24 cellular contexts compared by ENCODE assay signal in the genomic region with DNA sequence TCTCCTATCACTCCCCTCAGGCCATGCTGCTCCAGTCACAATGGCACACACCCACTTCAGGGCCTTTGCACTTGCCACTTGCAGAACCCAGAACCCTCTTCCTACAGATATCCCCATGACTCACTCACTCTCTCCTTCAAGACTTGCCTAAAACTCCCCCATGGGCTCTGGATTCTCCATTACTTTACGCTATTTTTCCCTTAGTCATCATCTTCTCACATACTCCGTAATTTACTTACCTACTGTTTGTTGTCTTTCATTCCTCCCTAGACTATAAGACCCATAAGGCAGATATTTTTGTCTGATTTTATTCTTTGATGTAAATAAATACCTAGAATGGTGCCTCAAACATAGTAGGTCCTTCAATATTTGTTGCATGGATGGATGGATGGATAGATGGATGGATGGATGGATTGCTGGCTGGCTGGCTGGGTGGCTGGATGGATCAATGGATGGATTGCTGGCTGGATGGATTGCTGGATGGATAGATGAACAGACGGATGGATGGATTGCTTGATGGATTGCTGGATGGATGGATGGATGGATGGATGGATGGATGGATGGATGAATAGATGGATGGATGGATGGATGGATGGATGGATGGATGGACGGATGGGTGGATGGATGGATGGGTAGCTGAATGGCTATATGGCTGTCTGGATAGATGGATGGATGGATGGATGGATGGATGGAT.
DNase-seq lines count a peak whose midpoint lies in the region; ATAC-seq, FAIRE-seq and TF ChIP-seq lines count a peak whose summit lies in the region.
"Had no signal": no experiment of that assay in that cellular context is flagged by ENCODE, and none has a peak within 500 bp of the region (broad histone marks: within the 10 kb centered on the region; RNA-seq: fewer than 3 reads in every experiment).

No MANE protein-coding gene starts in this region.

- POLR2A ChIA-PET in HepG2 (lab: Yijun Ruan, JAX) (no interaction called here), HEK293 (lab: Yijun Ruan, JAX) (no interaction called here), K562 (lab: Yijun Ruan, JAX) (no interaction called here)

- intact Hi-C loops in HepG2 (cut with micrococcal nuclease; ENCODE audit: unreplicated experiment): no loop called here
- intact Hi-C loops in right lobe of liver (cut with DNase I): no loop called here
- intact Hi-C loops in K562 (cut with micrococcal nuclease): no loop called here
- intact Hi-C loops in tibial artery (cut with DNase I; ENCODE audit: low total_unique reads): no loop called here

- H3K27ac ChIP-seq in HepG2 (ENCODE audit: extremely low read length, insufficient read depth, low read length): no peak overlapping the region
- H3K27ac ChIP-seq in right lobe of liver: no peak overlapping the region
- no peak overlapping the region for H3K27ac ChIP-seq in HEK293 (ENCODE audit: extremely low read depth, low read depth, low read length)
- H3K27ac ChIP-seq in K562 (ENCODE audit: extremely low read depth, low read depth, low read length): no peak overlapping the region
- peak overlapping the region; percentile 85 to 93 for H3K27ac ChIP-seq in tibial artery
- H3K27ac ChIP-seq: BLaER1 treated with 17β-estradiol and CSF1 and Interleukin-3, amounts not matched to agents 10 nM and 100 nM; C4-2B had no signal

- H3K27me3 ChIP-seq in HepG2 (ENCODE audit: control insufficient read depth in 1 of 2, insufficient read depth in 2 of 2, low read length in 2 of 2): peaks cover 0 to 4% of the 10 kb centered on the region in 2 experiments; a peak in 1 of 5 replicates
- no peaks in the 10 kb centered on the region for H3K27me3 ChIP-seq in right lobe of liver
- no peaks in the 10 kb centered on the region for H3K27me3 ChIP-seq in K562 (ENCODE audit: control insufficient read depth in 2 of 2, insufficient read depth in 2 of 2, low read length in 2 of 2)
- no peaks in the 10 kb centered on the region for H3K27me3 ChIP-seq in tibial artery
- H3K27me3 ChIP-seq: BLaER1 treated with 17β-estradiol and CSF1 and Interleukin-3, amounts not matched to agents 10 nM and 100 nM had no signal

- H4K20me1 ChIP-seq in HepG2 (ENCODE audit: insufficient read depth, low read length) (no peaks in the 10 kb centered on the region), K562 (replicated peaks; ENCODE audit: control insufficient read depth, insufficient read depth, low read length) (no peaks in the 10 kb centered on the region)
- H4K20me1 ChIP-seq: BLaER1 treated with 17β-estradiol and CSF1 and Interleukin-3, amounts not matched to agents 10 nM and 100 nM had no signal

- H3K4me3 Mint-ChIP-seq in activated T-cell treated with anti-CD3 and anti-CD28 coated beads, Interleukin-2, amount 50 U/mL, for 72 hours: no peak overlapping the region
- H3K4me3 Mint-ChIP-seq: B cell; CD4-positive, alpha-beta T cell; CD8-positive, alpha-beta T cell had no signal

- WGBS in HepG2 (ENCODE audit: low lambda C conversion rate): 11% methylated on average over 4 of the region's 4 CpGs
- 66% methylated on average over 4 of the region's 4 CpGs for WGBS in right lobe of liver (ENCODE audit: insufficient coverage, low coverage, low lambda C conversion rate, missing lambda C conversion rate)
- 2% methylated on average over 3 of the region's 4 CpGs for WGBS in K562 (ENCODE audit: insufficient coverage, low coverage, missing lambda C conversion rate)

- FAIRE-seq in HepG2 (lab: Jason Lieb, UNC) (no peak), K562 (lab: Jason Lieb, UNC) (no peak)
- FAIRE-seq: A204.1, D721Med, G401.6, GM12891, GM19239 had no signal

- H3K4me2 ChIP-seq in HepG2 (ENCODE audit: low read depth, low read length) (no peak overlapping the region), K562 (ENCODE audit: insufficient read depth, low read length) (no peak overlapping the region)
- H3K4me2 ChIP-seq: BLaER1 treated with 17β-estradiol and CSF1 and Interleukin-3, amounts not matched to agents 10 nM and 100 nM had no signal

- TF ChIP-seq CTCF in HepG2 (CRISPR knock-in tag; IDR thresholded peaks at IDR 0.05) (no peak), right lobe of liver (IDR thresholded peaks at IDR 0.05) (no peak), HEK293 (tag by site-specific recombination; IDR thresholded peaks at IDR 0.05) (no peak), K562 (IDR thresholded peaks at IDR 0.05 in 2 of 3, conservative IDR thresholded peaks at IDR 0.05 in 1 of 3; ENCODE audit: insufficient read depth in 2 of 3, low read depth in 1 of 3, low read length in 3 of 3) (no peak), tibial artery (IDR thresholded peaks at IDR 0.05) (no peak)

- H2AFZ ChIP-seq in HepG2 (ENCODE audit: low read length) (no peak overlapping the region), K562 (ENCODE audit: low read depth, low read length) (no peak overlapping the region)

- no peaks in the 10 kb centered on the region for H3K4me1 Mint-ChIP-seq in activated T-cell treated with anti-CD3 and anti-CD28 coated beads, Interleukin-2, amount 50 U/mL, for 72 hours (ENCODE audit: low read depth)
- H3K4me1 Mint-ChIP-seq: B cell had no signal

- H3K9me1 ChIP-seq in K562 (ENCODE audit: control insufficient read depth, insufficient read depth, low read length): no peaks in the 10 kb centered on the region

- ATAC-seq in HepG2 (no peak), right lobe of liver (no peak), K562 (no peak)
- no peak for ATAC-seq in activated T-cell treated with anti-CD3 and anti-CD28 coated beads, Interleukin-2, amount 50 U/mL, for 72 hours (replicated peaks in 1 of 2)
- ATAC-seq: CD8-positive, alpha-beta T cell had no signal

- TF ChIP-seq EP300 in HepG2 (IDR thresholded peaks at IDR 0.05; ENCODE audit: low read depth in 2 of 2, low read length in 2 of 2) (no peak), HepG2 (CRISPR knock-in tag; IDR thresholded peaks at IDR 0.05; ENCODE audit: borderline replicate concordance) (no peak), K562 (IDR thresholded peaks at IDR 0.05; ENCODE audit: low read length) (no peak)

- H3K36me3 ChIP-seq in HepG2 (replicated peaks in 1 of 2; ENCODE audit: control insufficient read depth in 1 of 2, insufficient read depth in 2 of 2, low read length in 2 of 2): no peaks in the 10 kb centered on the region
- no peaks in the 10 kb centered on the region for H3K36me3 ChIP-seq in right lobe of liver
- no peaks in the 10 kb centered on the region for H3K36me3 ChIP-seq in HEK293 (ENCODE audit: control insufficient read depth in 2 of 2, insufficient read depth in 1 of 2, low read length in 2 of 2)
- no peaks in the 10 kb centered on the region for H3K36me3 ChIP-seq in K562 (ENCODE audit: control insufficient read depth, insufficient read depth, low read length)
- no peaks in the 10 kb centered on the region for H3K36me3 ChIP-seq in tibial artery
- H3K36me3 ChIP-seq: BLaER1 treated with 17β-estradiol and CSF1 and Interleukin-3, amounts not matched to agents 10 nM and 100 nM had no signal

- no peak for DNase-seq in HepG2 (ENCODE audit: low spot score)
- no peak for DNase-seq in right lobe of liver
- no peak for DNase-seq in K562 (ENCODE audit: extremely low read depth in 1 of 4, low spot score in 3 of 4)
- DNase-seq in tibial artery: no peak
- no peak for DNase-seq in iPS-NIHi11 (ENCODE audit: low spot score)
- no peak for DNase-seq in NCI-H1694 (lab: John Stamatoyannopoulos, UW)
- no peak for DNase-seq in activated T-cell treated with anti-CD3 and anti-CD28 coated beads, Interleukin-2, amount 50 U/mL, for 72 hours
- DNase-seq: 8988T; AML-193; Caco-2; Calu3; CD4-positive, alpha-beta T cell; CD8-positive, alpha-beta T cell; DMS79 treated with DMSO at 0.1 percent for 48 hours; GF-D8 had no signal

- TF ChIP-seq POLR2A in HepG2 (IDR thresholded peaks at IDR 0.05; ENCODE audit: insufficient read depth in 1 of 2, low read depth in 2 of 2, low read length in 2 of 2): no peak
- TF ChIP-seq POLR2A in right lobe of liver (IDR thresholded peaks at IDR 0.05): no peak
- no peak for TF ChIP-seq POLR2A in K562 (conservative IDR thresholded peaks at IDR 0.05)

- no peaks in the 10 kb centered on the region for H3K79me2 ChIP-seq in HepG2 (ENCODE audit: insufficient read depth, low read length)
- no peaks in the 10 kb centered on the region for H3K79me2 ChIP-seq in K562 (ENCODE audit: control insufficient read depth, insufficient read depth, low read length)

- BruUV-seq in HepG2 (replicated peaks; lab: Mats Ljungman, UMichigan): no TSS peak
- no TSS peak for BruUV-seq in K562 (replicated peaks; lab: Mats Ljungman, UMichigan)

- H3K4me1 ChIP-seq in HepG2 (ENCODE audit: insufficient read depth, low read length) (no peaks in the 10 kb centered on the region), right lobe of liver (no peaks in the 10 kb centered on the region), HEK293 (ENCODE audit: control insufficient read depth, insufficient read depth, low read length) (no peaks in the 10 kb centered on the region), K562 (replicated peaks in 1 of 2; ENCODE audit: control insufficient read depth in 2 of 2, insufficient read depth in 2 of 2, low read length in 2 of 2) (no peaks in the 10 kb centered on the region), tibial artery (peaks cover 0 to 39% (median 23%) of the 10 kb centered on the region in 4 donors)
- H3K4me1 ChIP-seq: Caco-2 had no signal

- H3K9me3 Mint-ChIP-seq in activated T-cell treated with anti-CD3 and anti-CD28 coated beads, Interleukin-2, amount 50 U/mL, for 72 hours: peaks cover 1 to 5% of the 10 kb centered on the region in 2 donors
- H3K9me3 Mint-ChIP-seq: CD8-positive, alpha-beta T cell had no signal

- H3K9ac ChIP-seq in HepG2 (ENCODE audit: insufficient read depth, low read depth, low read length) (no peak overlapping the region), K562 (ENCODE audit: insufficient read depth in 1 of 2, low read depth in 2 of 2, low read length in 2 of 2) (no peak overlapping the region)
- H3K9ac ChIP-seq: BLaER1 treated with 17β-estradiol and CSF1 and Interleukin-3, amounts not matched to agents 10 nM and 100 nM had no signal

- TF ChIP-seq RAD21 in HepG2 (CRISPR knock-in tag; IDR thresholded peaks at IDR 0.05) (no peak), K562 (CRISPR knock-in tag; conservative IDR thresholded peaks at IDR 0.05 in 1 of 2, IDR thresholded peaks at IDR 0.05 in 1 of 2) (no peak)

- H3K27ac Mint-ChIP-seq in activated T-cell treated with anti-CD3 and anti-CD28 coated beads, Interleukin-2, amount 50 U/mL, for 72 hours: no peak overlapping the region
- H3K27ac Mint-ChIP-seq: B cell; CD4-positive, alpha-beta T cell; CD8-positive, alpha-beta T cell had no signal

- in situ Hi-C loops in HepG2 (cut with HindIII; ENCODE audit: extremely low pct_ligation_motif_present, low pct_unique_long_range_greater_than_20kb) (no loop called here), K562 (cut with MboI) (no loop called here)

- no peak overlapping the region for H3K4me3 ChIP-seq in HepG2 (replicated peaks in 1 of 3; ENCODE audit: insufficient read depth in 1 of 3, low read depth in 2 of 3, low read length in 3 of 3)
- no peak overlapping the region for H3K4me3 ChIP-seq in right lobe of liver
- H3K4me3 ChIP-seq in HEK293 (ENCODE audit: low read depth, low read length): no peak overlapping the region
- no peak overlapping the region for H3K4me3 ChIP-seq in K562
- H3K4me3 ChIP-seq in tibial artery: no peak overlapping the region
- H3K4me3 ChIP-seq: BLaER1 treated with 17β-estradiol and CSF1 and Interleukin-3, amounts not matched to agents 10 nM and 100 nM had no signal

- no peaks in the 10 kb centered on the region for H3K9me3 ChIP-seq in HepG2 (ENCODE audit: low read length)
- no peaks in the 10 kb centered on the region for H3K9me3 ChIP-seq in right lobe of liver
- H3K9me3 ChIP-seq in HEK293 (ENCODE audit: control insufficient read depth, insufficient read depth, low read depth, low read length): no peaks in the 10 kb centered on the region
- H3K9me3 ChIP-seq in K562 (replicated peaks; ENCODE audit: control insufficient read depth, insufficient read depth, low read depth, low read length): no peaks in the 10 kb centered on the region
- H3K9me3 ChIP-seq in tibial artery: no peaks in the 10 kb centered on the region
- H3K9me3 ChIP-seq: Caco-2 had no signal

- CTCF ChIA-PET in HepG2 (lab: Yijun Ruan, JAX; ENCODE audit: low intra/inter-chr PET ratio, low total read pairs): no interaction called here
- CTCF ChIA-PET in HEK293 (lab: Yijun Ruan, JAX): no interaction called here
- CTCF ChIA-PET in K562 (lab: Yijun Ruan, JAX; ENCODE audit: low intra/inter-chr PET ratio): no interaction called here

- H3K36me3 Mint-ChIP-seq in activated T-cell treated with anti-CD3 and anti-CD28 coated beads, Interleukin-2, amount 50 U/mL, for 72 hours (ENCODE audit: insufficient read depth in 2 of 2): no peaks in the 10 kb centered on the region
- H3K36me3 Mint-ChIP-seq: CD8-positive, alpha-beta T cell had no signal

- H3K27me3 Mint-ChIP-seq in activated T-cell treated with anti-CD3 and anti-CD28 coated beads, Interleukin-2, amount 50 U/mL, for 72 hours (ENCODE audit: low read depth): no peaks in the 10 kb centered on the region
- H3K27me3 Mint-ChIP-seq: B cell; CD4-positive, alpha-beta T cell had no signal

Comparison
In these comparisons a context has a peak if more than half of its experiments do, and no peak if none do; other contexts are left out.
1. H3K27ac ChIP-seq: peak in tibial artery (2 of 2); none in HepG2 (single experiment), right lobe of liver (0 of 3), HEK293 (single experiment) and K562 (single experiment).
2. Of the 241 proteins assayed by ChIP-seq in both HepG2 and K562: peak only in HepG2: none; only in K562: MAFG; in both: MAFF and MAFK; in neither: 238.